1 cellular context compared by ENCODE assay signal in the genomic region with DNA sequence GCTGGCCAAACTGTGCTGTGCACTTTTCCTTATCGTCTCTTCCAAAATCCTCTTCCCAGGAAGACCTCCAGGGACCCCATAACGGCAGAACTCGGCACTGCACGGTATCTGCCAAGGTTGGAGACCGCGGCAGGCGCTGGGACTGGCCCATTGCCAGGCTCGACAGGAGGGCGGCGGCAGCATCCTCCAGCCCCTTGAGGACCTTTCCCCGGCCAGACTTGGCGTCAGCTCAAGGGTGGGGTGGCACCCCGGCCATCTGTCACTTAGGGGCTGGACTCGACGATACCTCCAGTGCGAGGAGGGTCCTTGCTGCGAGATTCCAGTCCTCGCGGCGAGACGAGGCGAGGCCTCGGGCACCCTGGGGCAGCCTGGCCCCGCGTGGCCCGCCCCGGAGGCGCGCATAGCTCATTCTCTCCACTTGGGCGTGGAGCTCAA.
A peak's percentile ranks its signal among the peaks of the same experiment; 100 is the strongest.
TF ChIP-seq lines count a peak whose summit lies in the region.

No MANE protein-coding gene starts in this region.

TF ChIP-seq in HepG2, 621 proteins besides CTCF, POLR2A, EP300 and RAD21 (continued from another document and continues in another):
- TF ChIP-seq, protein P1, sequence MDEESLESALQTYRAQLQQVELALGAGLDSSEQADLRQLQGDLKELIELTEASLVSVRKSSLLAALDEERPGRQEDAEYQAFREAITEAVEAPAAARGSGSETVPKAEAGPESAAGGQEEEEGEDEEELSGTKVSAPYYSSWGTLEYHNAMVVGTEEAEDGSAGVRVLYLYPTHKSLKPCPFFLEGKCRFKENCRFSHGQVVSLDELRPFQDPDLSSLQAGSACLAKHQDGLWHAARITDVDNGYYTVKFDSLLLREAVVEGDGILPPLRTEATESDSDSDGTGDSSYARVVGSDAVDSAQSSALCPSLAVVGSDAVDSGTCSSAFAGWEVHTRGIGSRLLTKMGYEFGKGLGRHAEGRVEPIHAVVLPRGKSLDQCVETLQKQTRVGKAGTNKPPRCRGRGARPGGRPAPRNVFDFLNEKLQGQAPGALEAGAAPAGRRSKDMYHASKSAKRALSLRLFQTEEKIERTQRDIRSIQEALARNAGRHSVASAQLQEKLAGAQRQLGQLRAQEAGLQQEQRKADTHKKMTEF (CRISPR knock-in tag; IDR thresholded peaks at IDR 0.05), result no peak
- TF ChIP-seq, protein P2, sequence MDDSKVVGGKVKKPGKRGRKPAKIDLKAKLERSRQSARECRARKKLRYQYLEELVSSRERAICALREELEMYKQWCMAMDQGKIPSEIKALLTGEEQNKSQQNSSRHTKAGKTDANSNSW (CRISPR knock-in tag; IDR thresholded peaks at IDR 0.05; ENCODE audit: borderline replicate concordance), result no peak
- no peak for TF ChIP-seq ATF7 (IDR thresholded peaks at IDR 0.05)
- no peak for TF ChIP-seq ATF7 (CRISPR knock-in tag; IDR thresholded peaks at IDR 0.05)
- TF ChIP-seq, protein P3, sequence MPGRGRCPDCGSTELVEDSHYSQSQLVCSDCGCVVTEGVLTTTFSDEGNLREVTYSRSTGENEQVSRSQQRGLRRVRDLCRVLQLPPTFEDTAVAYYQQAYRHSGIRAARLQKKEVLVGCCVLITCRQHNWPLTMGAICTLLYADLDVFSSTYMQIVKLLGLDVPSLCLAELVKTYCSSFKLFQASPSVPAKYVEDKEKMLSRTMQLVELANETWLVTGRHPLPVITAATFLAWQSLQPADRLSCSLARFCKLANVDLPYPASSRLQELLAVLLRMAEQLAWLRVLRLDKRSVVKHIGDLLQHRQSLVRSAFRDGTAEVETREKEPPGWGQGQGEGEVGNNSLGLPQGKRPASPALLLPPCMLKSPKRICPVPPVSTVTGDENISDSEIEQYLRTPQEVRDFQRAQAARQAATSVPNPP (CRISPR knock-in tag; IDR thresholded peaks at IDR 0.05), result no peak
- TF ChIP-seq, protein P4, sequence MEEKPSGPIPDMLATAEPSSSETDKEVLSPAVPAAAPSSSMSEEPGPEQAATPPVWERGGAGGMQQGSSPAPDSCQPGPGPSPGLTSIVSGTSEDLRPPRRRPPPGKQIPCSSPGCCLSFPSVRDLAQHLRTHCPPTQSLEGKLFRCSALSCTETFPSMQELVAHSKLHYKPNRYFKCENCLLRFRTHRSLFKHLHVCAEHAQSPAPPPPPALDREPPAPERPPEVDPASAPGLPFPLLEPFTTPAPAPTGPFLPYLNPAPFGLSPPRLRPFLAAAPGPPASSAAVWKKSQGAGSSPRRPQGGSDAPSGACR (CRISPR knock-in tag; IDR thresholded peaks at IDR 0.05), result no peak
- TF ChIP-seq NRL (CRISPR knock-in tag; IDR thresholded peaks at IDR 0.05; ENCODE audit: borderline replicate concordance), result no peak
- TF ChIP-seq ZNF850 (CRISPR knock-in tag; conservative IDR thresholded peaks at IDR 0.05), result no peak
- no peak for TF ChIP-seq MAFK (conservative IDR thresholded peaks at IDR 0.05 in 1 of 2, IDR thresholded peaks at IDR 0.05 in 1 of 2; ENCODE audit: low read length in 2 of 2)
- no peak for TF ChIP-seq HNRNPK (IDR thresholded peaks at IDR 0.05; ENCODE audit: low read depth, low read length, poor library complexity, severe bottlenecking)
- no peak for TF ChIP-seq MAF1 (CRISPR knock-in tag; IDR thresholded peaks at IDR 0.05; ENCODE audit: borderline replicate concordance)
- TF ChIP-seq, protein P5, sequence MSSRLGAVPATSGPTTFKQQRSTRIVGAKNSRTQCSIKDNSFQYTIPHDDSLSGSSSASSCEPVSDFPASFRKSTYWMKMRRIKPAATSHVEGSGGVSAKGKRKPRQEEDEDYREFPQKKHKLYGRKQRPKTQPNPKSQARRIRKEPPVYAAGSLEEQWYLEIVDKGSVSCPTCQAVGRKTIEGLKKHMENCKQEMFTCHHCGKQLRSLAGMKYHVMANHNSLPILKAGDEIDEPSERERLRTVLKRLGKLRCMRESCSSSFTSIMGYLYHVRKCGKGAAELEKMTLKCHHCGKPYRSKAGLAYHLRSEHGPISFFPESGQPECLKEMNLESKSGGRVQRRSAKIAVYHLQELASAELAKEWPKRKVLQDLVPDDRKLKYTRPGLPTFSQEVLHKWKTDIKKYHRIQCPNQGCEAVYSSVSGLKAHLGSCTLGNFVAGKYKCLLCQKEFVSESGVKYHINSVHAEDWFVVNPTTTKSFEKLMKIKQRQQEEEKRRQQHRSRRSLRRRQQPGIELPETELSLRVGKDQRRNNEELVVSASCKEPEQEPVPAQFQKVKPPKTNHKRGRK (CRISPR knock-in tag; IDR thresholded peaks at IDR 0.05), result no peak
- TF ChIP-seq, protein P6, sequence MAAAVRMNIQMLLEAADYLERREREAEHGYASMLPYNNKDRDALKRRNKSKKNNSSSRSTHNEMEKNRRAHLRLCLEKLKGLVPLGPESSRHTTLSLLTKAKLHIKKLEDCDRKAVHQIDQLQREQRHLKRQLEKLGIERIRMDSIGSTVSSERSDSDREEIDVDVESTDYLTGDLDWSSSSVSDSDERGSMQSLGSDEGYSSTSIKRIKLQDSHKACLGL (CRISPR knock-in tag; IDR thresholded peaks at IDR 0.05), result peak; percentile 40; the same call in 1 of the 2 replicates
- TF ChIP-seq, protein P7, sequence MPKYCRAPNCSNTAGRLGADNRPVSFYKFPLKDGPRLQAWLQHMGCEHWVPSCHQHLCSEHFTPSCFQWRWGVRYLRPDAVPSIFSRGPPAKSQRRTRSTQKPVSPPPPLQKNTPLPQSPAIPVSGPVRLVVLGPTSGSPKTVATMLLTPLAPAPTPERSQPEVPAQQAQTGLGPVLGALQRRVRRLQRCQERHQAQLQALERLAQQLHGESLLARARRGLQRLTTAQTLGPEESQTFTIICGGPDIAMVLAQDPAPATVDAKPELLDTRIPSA (CRISPR knock-in tag; IDR thresholded peaks at IDR 0.05; ENCODE audit: borderline replicate concordance), result no peak
- TF ChIP-seq, protein P8, sequence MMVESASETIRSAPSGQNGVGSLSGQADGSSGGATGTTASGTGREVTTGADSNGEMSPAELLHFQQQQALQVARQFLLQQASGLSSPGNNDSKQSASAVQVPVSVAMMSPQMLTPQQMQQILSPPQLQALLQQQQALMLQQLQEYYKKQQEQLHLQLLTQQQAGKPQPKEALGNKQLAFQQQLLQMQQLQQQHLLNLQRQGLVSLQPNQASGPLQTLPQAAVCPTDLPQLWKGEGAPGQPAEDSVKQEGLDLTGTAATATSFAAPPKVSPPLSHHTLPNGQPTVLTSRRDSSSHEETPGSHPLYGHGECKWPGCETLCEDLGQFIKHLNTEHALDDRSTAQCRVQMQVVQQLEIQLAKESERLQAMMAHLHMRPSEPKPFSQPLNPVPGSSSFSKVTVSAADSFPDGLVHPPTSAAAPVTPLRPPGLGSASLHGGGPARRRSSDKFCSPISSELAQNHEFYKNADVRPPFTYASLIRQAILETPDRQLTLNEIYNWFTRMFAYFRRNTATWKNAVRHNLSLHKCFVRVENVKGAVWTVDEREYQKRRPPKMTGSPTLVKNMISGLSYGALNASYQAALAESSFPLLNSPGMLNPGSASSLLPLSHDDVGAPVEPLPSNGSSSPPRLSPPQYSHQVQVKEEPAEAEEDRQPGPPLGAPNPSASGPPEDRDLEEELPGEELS (CRISPR knock-in tag; IDR thresholded peaks at IDR 0.05), result no peak
- TF ChIP-seq, protein P9, sequence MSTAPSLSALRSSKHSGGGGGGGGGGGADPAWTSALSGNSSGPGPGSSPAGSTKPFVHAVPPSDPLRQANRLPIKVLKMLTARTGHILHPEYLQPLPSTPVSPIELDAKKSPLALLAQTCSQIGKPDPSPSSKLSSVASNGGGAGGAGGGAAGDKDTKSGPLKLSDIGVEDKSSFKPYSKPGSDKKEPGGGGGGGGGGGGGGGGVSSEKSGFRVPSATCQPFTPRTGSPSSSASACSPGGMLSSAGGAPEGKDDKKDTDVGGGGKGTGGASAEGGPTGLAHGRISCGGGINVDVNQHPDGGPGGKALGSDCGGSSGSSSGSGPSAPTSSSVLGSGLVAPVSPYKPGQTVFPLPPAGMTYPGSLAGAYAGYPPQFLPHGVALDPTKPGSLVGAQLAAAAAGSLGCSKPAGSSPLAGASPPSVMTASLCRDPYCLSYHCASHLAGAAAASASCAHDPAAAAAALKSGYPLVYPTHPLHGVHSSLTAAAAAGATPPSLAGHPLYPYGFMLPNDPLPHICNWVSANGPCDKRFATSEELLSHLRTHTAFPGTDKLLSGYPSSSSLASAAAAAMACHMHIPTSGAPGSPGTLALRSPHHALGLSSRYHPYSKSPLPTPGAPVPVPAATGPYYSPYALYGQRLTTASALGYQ (CRISPR knock-in tag; IDR thresholded peaks at IDR 0.05), result 0 out of 2 replicates have a peak, but pooled peaks have one; percentile 15
- no peak for TF ChIP-seq ATRX (CRISPR knock-in tag; IDR thresholded peaks at IDR 0.05; ENCODE audit: borderline replicate concordance)
- no peak for TF ChIP-seq U2AF2 (IDR thresholded peaks at IDR 0.05; ENCODE audit: low read depth, low read length)
- TF ChIP-seq TMF1 (CRISPR knock-in tag; IDR thresholded peaks at IDR 0.05; ENCODE audit: low read depth), result no peak
- peak; percentile 5 for TF ChIP-seq RBM39 (IDR thresholded peaks at IDR 0.05; ENCODE audit: low read depth, low read length, poor library complexity, severe bottlenecking)
- no peak for TF ChIP-seq KAT2B (IDR thresholded peaks at IDR 0.05; ENCODE audit: borderline replicate concordance, low read depth, low read length)
- no peak for TF ChIP-seq CENPX (CRISPR knock-in tag; IDR thresholded peaks at IDR 0.05)
- TF ChIP-seq ZNF337 (CRISPR knock-in tag; IDR thresholded peaks at IDR 0.05; ENCODE audit: borderline replicate concordance, low read depth), result no peak
- no peak for TF ChIP-seq RARA (CRISPR knock-in tag; IDR thresholded peaks at IDR 0.05)
- peak; percentile 22; the same call in 1 of the 2 replicates for TF ChIP-seq HOXA5 (CRISPR knock-in tag; IDR thresholded peaks at IDR 0.05)
- no peak for TF ChIP-seq RCOR2 (CRISPR knock-in tag; IDR thresholded peaks at IDR 0.05)
- peak; percentile 68; the same call in 1 of the 2 replicates for TF ChIP-seq SIN3A (IDR thresholded peaks at IDR 0.05; ENCODE audit: borderline replicate concordance, low read depth, low read length)
- TF ChIP-seq ZNF256 (CRISPR knock-in tag; conservative IDR thresholded peaks at IDR 0.05), result no peak; the same call in 1 of the 2 replicates
- no peak for TF ChIP-seq KDM1A (CRISPR knock-in tag; IDR thresholded peaks at IDR 0.05)
- TF ChIP-seq ZNF678 (CRISPR knock-in tag; IDR thresholded peaks at IDR 0.05), result no peak
- TF ChIP-seq ZNF780A (CRISPR knock-in tag; IDR thresholded peaks at IDR 0.05), result no peak
- TF ChIP-seq PRMT3 (CRISPR knock-in tag; IDR thresholded peaks at IDR 0.05; ENCODE audit: borderline replicate concordance, low read depth), result no peak
- TF ChIP-seq, protein P10, sequence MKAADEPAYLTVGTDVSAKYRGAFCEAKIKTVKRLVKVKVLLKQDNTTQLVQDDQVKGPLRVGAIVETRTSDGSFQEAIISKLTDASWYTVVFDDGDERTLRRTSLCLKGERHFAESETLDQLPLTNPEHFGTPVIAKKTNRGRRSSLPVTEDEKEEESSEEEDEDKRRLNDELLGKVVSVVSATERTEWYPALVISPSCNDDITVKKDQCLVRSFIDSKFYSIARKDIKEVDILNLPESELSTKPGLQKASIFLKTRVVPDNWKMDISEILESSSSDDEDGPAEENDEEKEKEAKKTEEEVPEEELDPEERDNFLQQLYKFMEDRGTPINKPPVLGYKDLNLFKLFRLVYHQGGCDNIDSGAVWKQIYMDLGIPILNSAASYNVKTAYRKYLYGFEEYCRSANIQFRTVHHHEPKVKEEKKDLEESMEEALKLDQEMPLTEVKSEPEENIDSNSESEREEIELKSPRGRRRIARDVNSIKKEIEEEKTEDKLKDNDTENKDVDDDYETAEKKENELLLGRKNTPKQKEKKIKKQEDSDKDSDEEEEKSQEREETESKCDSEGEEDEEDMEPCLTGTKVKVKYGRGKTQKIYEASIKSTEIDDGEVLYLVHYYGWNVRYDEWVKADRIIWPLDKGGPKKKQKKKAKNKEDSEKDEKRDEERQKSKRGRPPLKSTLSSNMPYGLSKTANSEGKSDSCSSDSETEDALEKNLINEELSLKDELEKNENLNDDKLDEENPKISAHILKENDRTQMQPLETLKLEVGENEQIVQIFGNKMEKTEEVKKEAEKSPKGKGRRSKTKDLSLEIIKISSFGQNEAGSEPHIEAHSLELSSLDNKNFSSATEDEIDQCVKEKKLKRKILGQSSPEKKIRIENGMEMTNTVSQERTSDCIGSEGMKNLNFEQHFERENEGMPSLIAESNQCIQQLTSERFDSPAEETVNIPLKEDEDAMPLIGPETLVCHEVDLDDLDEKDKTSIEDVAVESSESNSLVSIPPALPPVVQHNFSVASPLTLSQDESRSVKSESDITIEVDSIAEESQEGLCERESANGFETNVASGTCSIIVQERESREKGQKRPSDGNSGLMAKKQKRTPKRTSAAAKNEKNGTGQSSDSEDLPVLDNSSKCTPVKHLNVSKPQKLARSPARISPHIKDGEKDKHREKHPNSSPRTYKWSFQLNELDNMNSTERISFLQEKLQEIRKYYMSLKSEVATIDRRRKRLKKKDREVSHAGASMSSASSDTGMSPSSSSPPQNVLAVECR (CRISPR knock-in tag; IDR thresholded peaks at IDR 0.05; ENCODE audit: borderline replicate concordance), result no peak
- TF ChIP-seq NR2F6 (IDR thresholded peaks at IDR 0.05), result no peak
- no peak for TF ChIP-seq NR2F6 (CRISPR knock-in tag; IDR thresholded peaks at IDR 0.05)
- TF ChIP-seq ZNF781 (CRISPR knock-in tag; IDR thresholded peaks at IDR 0.05; ENCODE audit: borderline replicate concordance, not compliant biosample characterization), result no peak
- TF ChIP-seq, protein P11, sequence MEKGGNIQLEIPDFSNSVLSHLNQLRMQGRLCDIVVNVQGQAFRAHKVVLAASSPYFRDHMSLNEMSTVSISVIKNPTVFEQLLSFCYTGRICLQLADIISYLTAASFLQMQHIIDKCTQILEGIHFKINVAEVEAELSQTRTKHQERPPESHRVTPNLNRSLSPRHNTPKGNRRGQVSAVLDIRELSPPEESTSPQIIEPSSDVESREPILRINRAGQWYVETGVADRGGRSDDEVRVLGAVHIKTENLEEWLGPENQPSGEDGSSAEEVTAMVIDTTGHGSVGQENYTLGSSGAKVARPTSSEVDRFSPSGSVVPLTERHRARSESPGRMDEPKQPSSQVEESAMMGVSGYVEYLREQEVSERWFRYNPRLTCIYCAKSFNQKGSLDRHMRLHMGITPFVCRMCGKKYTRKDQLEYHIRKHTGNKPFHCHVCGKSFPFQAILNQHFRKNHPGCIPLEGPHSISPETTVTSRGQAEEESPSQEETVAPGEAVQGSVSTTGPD (CRISPR knock-in tag; IDR thresholded peaks at IDR 0.05), result no peak
- no peak for TF ChIP-seq ZNF225 (CRISPR knock-in tag; IDR thresholded peaks at IDR 0.05)
- TF ChIP-seq ZNF12 (CRISPR knock-in tag; IDR thresholded peaks at IDR 0.05), result peak; percentile 35; the same call in 1 of the 2 replicates
- TF ChIP-seq CCAR2 (optimal IDR thresholded peaks at IDR 0.05; ENCODE audit: low read depth, low read length), result no peak
- no peak for TF ChIP-seq MAFG (CRISPR knock-in tag; IDR thresholded peaks at IDR 0.05)
- no peak for TF ChIP-seq KMT2B (CRISPR knock-in tag; IDR thresholded peaks at IDR 0.05)
- no peak for TF ChIP-seq ZZZ3 (CRISPR knock-in tag; IDR thresholded peaks at IDR 0.05; ENCODE audit: borderline replicate concordance)
- TF ChIP-seq, protein P12, sequence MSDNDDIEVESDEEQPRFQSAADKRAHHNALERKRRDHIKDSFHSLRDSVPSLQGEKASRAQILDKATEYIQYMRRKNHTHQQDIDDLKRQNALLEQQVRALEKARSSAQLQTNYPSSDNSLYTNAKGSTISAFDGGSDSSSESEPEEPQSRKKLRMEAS (IDR thresholded peaks at IDR 0.05), result no peak
- TF ChIP-seq WIZ (CRISPR knock-in tag; IDR thresholded peaks at IDR 0.05), result peak; percentile 68; the same call in 1 of the 2 replicates
- TF ChIP-seq SRSF4 (IDR thresholded peaks at IDR 0.05; ENCODE audit: low read depth, low read length, poor library complexity, severe bottlenecking), result no peak
- TF ChIP-seq TAF15 (IDR thresholded peaks at IDR 0.05; ENCODE audit: low read depth, low read length, poor library complexity, severe bottlenecking), result peak; percentile 1
- TF ChIP-seq ZNF350 (CRISPR knock-in tag; IDR thresholded peaks at IDR 0.05; ENCODE audit: borderline replicate concordance, low read depth), result no peak
